In genomic region chr4:176413171-176413570, GRCh38 we compare ENCODE assay signal across 19 cellular contexts.
A peak's percentile ranks its signal among the peaks of the same experiment; 100 is the strongest.
DNase-seq lines count a peak whose midpoint lies in the region; ATAC-seq lines count a peak whose summit lies in the region.
"Had no signal": no experiment of that assay in that cellular context is flagged by ENCODE, and none has a peak within 500 bp of the region (broad histone marks: within the 10 kb centered on the region; RNA-seq: fewer than 3 reads in every experiment).

No MANE protein-coding gene starts in this region.

- CTCF ChIA-PET in CD8-positive, alpha-beta memory T cell (lab: Charles Lee): no interaction called here

- peaks cover 25% of the 10 kb centered on the region for H3K27me3 Mint-ChIP-seq in stimulated activated memory B cell treated with anti-CD40 and anti-IgM and Interleukin-4, amounts not matched to agents 10 μg/mL and 1 μg/mL and 100 μg/mL, for 72 hours
- peaks cover 1 to 4% of the 10 kb centered on the region in 2 donors for H3K27me3 Mint-ChIP-seq in CD8-positive, alpha-beta memory T cell

- H3K36me3 ChIP-seq in CD8-positive, alpha-beta memory T cell (ENCODE audit: insufficient read depth, low read length): no peaks in the 10 kb centered on the region
- H3K36me3 ChIP-seq: HAP-1, neutrophil, sigmoid colon, vagina had no signal

- no peak overlapping the region for H3K4me3 Mint-ChIP-seq in stimulated activated memory B cell treated with anti-CD40 and anti-IgM and Interleukin-4, amounts not matched to agents 10 μg/mL and 1 μg/mL and 100 μg/mL, for 72 hours
- no peak overlapping the region for H3K4me3 Mint-ChIP-seq in CD8-positive, alpha-beta memory T cell
- H3K4me3 Mint-ChIP-seq: mesothelial cell of epicardium had no signal

- H3K27ac Mint-ChIP-seq in stimulated activated memory B cell treated with anti-CD40 and anti-IgM and Interleukin-4, amounts not matched to agents 10 μg/mL and 1 μg/mL and 100 μg/mL, for 72 hours: no peak overlapping the region
- no peak overlapping the region for H3K27ac Mint-ChIP-seq in CD8-positive, alpha-beta memory T cell
- H3K27ac Mint-ChIP-seq: mesothelial cell of epicardium had no signal

- no peaks in the 10 kb centered on the region for H3K4me1 ChIP-seq in CD8-positive, alpha-beta memory T cell (ENCODE audit: insufficient read depth, low read length)
- H3K4me1 ChIP-seq: HAP-1, sigmoid colon, vagina had no signal

- H3K27ac ChIP-seq in CD8-positive, alpha-beta memory T cell (ENCODE audit: low read depth, low read length): no peak overlapping the region
- H3K27ac ChIP-seq: neutrophil, sigmoid colon, vagina had no signal

- peak; percentile 78 for ATAC-seq in GM18870 (IDR thresholded peaks at IDR 0.05; ENCODE audit: unreplicated experiment)
- ATAC-seq in GM21529 (IDR thresholded peaks at IDR 0.05; ENCODE audit: unreplicated experiment): peak; percentile 56
- peak; percentile 72 for ATAC-seq in HG03159 (IDR thresholded peaks at IDR 0.05; ENCODE audit: unreplicated experiment)
- peak; percentile 15 for ATAC-seq in stimulated activated memory B cell treated with anti-CD40 and anti-IgM and Interleukin-4, amounts not matched to agents 10 μg/mL and 1 μg/mL and 100 μg/mL, for 72 hours

- H3K36me3 Mint-ChIP-seq in stimulated activated memory B cell treated with anti-CD40 and anti-IgM and Interleukin-4, amounts not matched to agents 10 μg/mL and 1 μg/mL and 100 μg/mL, for 72 hours: no peaks in the 10 kb centered on the region
- no peaks in the 10 kb centered on the region for H3K36me3 Mint-ChIP-seq in CD8-positive, alpha-beta memory T cell

- no peak overlapping the region for H3K4me3 ChIP-seq in CD8-positive, alpha-beta memory T cell (ENCODE audit: low read length)
- H3K4me3 ChIP-seq: HAP-1, sigmoid colon, vagina had no signal

- POLR2A ChIA-PET in CD8-positive, alpha-beta memory T cell (lab: Charles Lee): no interaction called here

- H3K27me3 ChIP-seq in CD8-positive, alpha-beta memory T cell (ENCODE audit: insufficient read depth, low read length, poor library complexity, severe bottlenecking): no peaks in the 10 kb centered on the region
- H3K27me3 ChIP-seq: neutrophil, sigmoid colon, vagina had no signal

- DNase-seq in NCI-H2081 treated with DMSO at 0.1 percent for 48 hours (lab: John Stamatoyannopoulos, UW): no peak
- DNase-seq in CD8-positive, alpha-beta memory T cell: no peak
- DNase-seq in stimulated activated CD4-positive, alpha-beta T cell treated with anti-CD3 and anti-CD28 coated beads, Interleukin-2, amount 100 ng/mL, for 48 hours: no peak
- DNase-seq: activated CD4-positive, alpha-beta T cell treated with anti-CD3 and anti-CD28 coated beads, Interleukin-2, amount 50 U/mL, for 48 hours; amygdala; C1 segment of cervical spinal cord; NCI-H1930; NCI-H774; Right ventricle myocardium superior; sigmoid colon; stimulated activated naive CD4-positive, alpha-beta T cell had no signal

- no peaks in the 10 kb centered on the region for H3K4me1 Mint-ChIP-seq in stimulated activated memory B cell treated with anti-CD40 and anti-IgM and Interleukin-4, amounts not matched to agents 10 μg/mL and 1 μg/mL and 100 μg/mL, for 72 hours
- no peaks in the 10 kb centered on the region for H3K4me1 Mint-ChIP-seq in CD8-positive, alpha-beta memory T cell
- H3K4me1 Mint-ChIP-seq: mesothelial cell of epicardium had no signal

- H3K9me3 ChIP-seq in CD8-positive, alpha-beta memory T cell (ENCODE audit: low read length): no peaks in the 10 kb centered on the region
- H3K9me3 ChIP-seq: HAP-1, neutrophil, sigmoid colon, vagina had no signal

- H3K9me3 Mint-ChIP-seq in stimulated activated memory B cell treated with anti-CD40 and anti-IgM and Interleukin-4, amounts not matched to agents 10 μg/mL and 1 μg/mL and 100 μg/mL, for 72 hours: no peaks in the 10 kb centered on the region
- H3K9me3 Mint-ChIP-seq in CD8-positive, alpha-beta memory T cell: peaks cover 0 to 8% (median 0%) of the 10 kb centered on the region in 5 donors

Comparison
In these comparisons a context has a peak if more than half of its experiments do, and no peak if none do; other contexts are left out.
1. ATAC-seq: peak in every context shown above with its lines; median percentile 78 in GM18870; 72 in HG03159; 56 in GM21529; 15 in stimulated activated memory B cell treated with anti-CD40 and anti-IgM and Interleukin-4, amounts not matched to agents 10 μg/mL and 1 μg/mL and 100 μg/mL, for 72 hours.